In the genomic region with DNA sequence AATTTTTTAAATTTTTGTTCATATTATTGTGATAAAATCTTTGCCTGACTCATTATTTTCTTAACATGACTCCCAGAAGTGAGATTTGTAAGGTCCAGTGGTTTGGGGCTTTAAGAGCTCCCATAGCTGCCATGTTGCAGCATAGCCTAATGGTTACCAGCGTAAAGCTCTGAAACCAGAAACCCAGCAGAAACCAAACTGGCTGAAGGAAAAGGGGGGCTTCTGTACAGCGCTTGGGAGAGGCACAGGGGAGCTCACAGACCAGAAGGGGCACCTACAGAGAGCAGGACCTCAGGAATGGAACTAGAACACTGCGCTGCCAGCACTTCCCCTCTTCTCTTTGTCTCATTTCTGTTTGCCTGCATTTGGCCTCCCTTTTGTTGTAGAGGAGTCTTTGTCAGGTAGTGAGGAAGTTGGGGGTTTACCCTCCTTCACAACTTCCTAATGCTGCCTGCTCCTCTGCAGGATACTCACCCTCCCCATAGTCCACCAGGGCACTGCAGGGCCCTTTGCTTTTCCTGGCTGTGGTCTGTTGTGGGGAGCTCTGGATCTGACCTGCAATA, we compare ENCODE assay signal across 1 cellular context.
TF ChIP-seq lines count a peak whose summit lies in the region.

No MANE protein-coding gene starts in this region.

TF ChIP-seq in WTC11, 78 proteins besides CTCF, POLR2A, EP300 and RAD21 (continued from another document):
- TF ChIP-seq CDX4 (CRISPR knock-in tag; IDR thresholded peaks at IDR 0.05; ENCODE audit: borderline replicate concordance), result no peak
- TF ChIP-seq, protein P1, sequence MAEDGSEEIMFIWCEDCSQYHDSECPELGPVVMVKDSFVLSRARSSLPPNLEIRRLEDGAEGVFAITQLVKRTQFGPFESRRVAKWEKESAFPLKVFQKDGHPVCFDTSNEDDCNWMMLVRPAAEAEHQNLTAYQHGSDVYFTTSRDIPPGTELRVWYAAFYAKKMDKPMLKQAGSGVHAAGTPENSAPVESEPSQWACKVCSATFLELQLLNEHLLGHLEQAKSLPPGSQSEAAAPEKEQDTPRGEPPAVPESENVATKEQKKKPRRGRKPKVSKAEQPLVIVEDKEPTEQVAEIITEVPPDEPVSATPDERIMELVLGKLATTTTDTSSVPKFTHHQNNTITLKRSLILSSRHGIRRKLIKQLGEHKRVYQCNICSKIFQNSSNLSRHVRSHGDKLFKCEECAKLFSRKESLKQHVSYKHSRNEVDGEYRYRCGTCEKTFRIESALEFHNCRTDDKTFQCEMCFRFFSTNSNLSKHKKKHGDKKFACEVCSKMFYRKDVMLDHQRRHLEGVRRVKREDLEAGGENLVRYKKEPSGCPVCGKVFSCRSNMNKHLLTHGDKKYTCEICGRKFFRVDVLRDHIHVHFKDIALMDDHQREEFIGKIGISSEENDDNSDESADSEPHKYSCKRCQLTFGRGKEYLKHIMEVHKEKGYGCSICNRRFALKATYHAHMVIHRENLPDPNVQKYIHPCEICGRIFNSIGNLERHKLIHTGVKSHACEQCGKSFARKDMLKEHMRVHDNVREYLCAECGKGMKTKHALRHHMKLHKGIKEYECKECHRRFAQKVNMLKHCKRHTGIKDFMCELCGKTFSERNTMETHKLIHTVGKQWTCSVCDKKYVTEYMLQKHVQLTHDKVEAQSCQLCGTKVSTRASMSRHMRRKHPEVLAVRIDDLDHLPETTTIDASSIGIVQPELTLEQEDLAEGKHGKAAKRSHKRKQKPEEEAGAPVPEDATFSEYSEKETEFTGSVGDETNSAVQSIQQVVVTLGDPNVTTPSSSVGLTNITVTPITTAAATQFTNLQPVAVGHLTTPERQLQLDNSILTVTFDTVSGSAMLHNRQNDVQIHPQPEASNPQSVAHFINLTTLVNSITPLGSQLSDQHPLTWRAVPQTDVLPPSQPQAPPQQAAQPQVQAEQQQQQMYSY (CRISPR knock-in tag; IDR thresholded peaks at IDR 0.05), result no peak
- no peak for TF ChIP-seq FOXJ3 (CRISPR knock-in tag; IDR thresholded peaks at IDR 0.05; ENCODE audit: borderline replicate concordance)
- TF ChIP-seq STAT6 (CRISPR knock-in tag; conservative IDR thresholded peaks at IDR 0.05; ENCODE audit: low read depth), result no peak
- TF ChIP-seq AR (CRISPR knock-in tag; IDR thresholded peaks at IDR 0.05), result no peak
- no peak for TF ChIP-seq GTF2I (CRISPR knock-in tag; conservative IDR thresholded peaks at IDR 0.05)
- TF ChIP-seq ZSCAN18 (CRISPR knock-in tag; IDR thresholded peaks at IDR 0.05), result no peak
- TF ChIP-seq EMX1 (CRISPR knock-in tag; IDR thresholded peaks at IDR 0.05), result no peak
